In genomic region chr16:21708533-21709115, GRCh38 we compare ENCODE assay signal across 8 cellular contexts. TPM values are rescaled to one million over a fixed set of nuclear protein-coding genes. Genes with fewer than 3 reads are reported as not detected.
DNase-seq lines count a peak whose midpoint lies in the region; ATAC-seq, FAIRE-seq and TF ChIP-seq lines count a peak whose summit lies in the region.

No MANE protein-coding gene starts in this region.

- FAIRE-seq in RCC 7860 (lab: Jason Lieb, UNC), result peak; percentile 26

- H3K36me3 ChIP-seq in Karpas-422 (ENCODE audit: insufficient read depth, low read length) (no peaks in the 10 kb centered on the region), suprapubic skin (no peaks in the 10 kb centered on the region)

- H3K9me2 ChIP-seq in Karpas-422 (replicated peaks; ENCODE audit: insufficient read depth, low read length), result no peaks in the 10 kb centered on the region

- H3K9me3 ChIP-seq in Karpas-422 (ENCODE audit: low read length), result no peaks in the 10 kb centered on the region
- H3K9me3 ChIP-seq in suprapubic skin, result no peaks in the 10 kb centered on the region

- TF ChIP-seq POLR2A in suprapubic skin (IDR thresholded peaks at IDR 0.05), result no peak

- H3K27ac ChIP-seq in Karpas-422 (ENCODE audit: low read length), result no peak overlapping the region
- no peak overlapping the region for H3K27ac ChIP-seq in suprapubic skin

- no peak overlapping the region for H3K4me3 ChIP-seq in Karpas-422 (ENCODE audit: low read length)
- H3K4me3 ChIP-seq in fibroblast of pulmonary artery (replicated peaks; ENCODE audit: low read depth, low read length), result no peak overlapping the region
- no peak overlapping the region for H3K4me3 ChIP-seq in suprapubic skin

- no peak overlapping the region for H3K4me2 ChIP-seq in Karpas-422 (ENCODE audit: low read depth, low read length, poor library complexity, severe bottlenecking)

- DNase-seq in DMS 273 (lab: John Stamatoyannopoulos, UW; ENCODE audit: unreplicated experiment), result peak; percentile 87
- peak; percentile 94 for DNase-seq in Karpas-422
- peak; percentile 34 for DNase-seq in RCC 7860 (ENCODE audit: low spot score)
- peak; percentile 64 for DNase-seq in activated T-helper 1 cell treated with Interleukin-2 at 50 U/mL for 16 hours (ENCODE audit: low read depth)
- peak; percentile 78 for DNase-seq in fibroblast of pulmonary artery (ENCODE audit: low read depth)
- peak in 47 of 56 donors; percentile 1 to 89 (median 35) for DNase-seq in nucleus accumbens (lab: John Stamatoyannopoulos, UW)
- peak; percentile 76 to 86 for DNase-seq in suprapubic skin (ENCODE audit: low spot score in 2 of 2)

- no peak for ATAC-seq in HG02678 (IDR thresholded peaks at IDR 0.05; ENCODE audit: unreplicated experiment)

- H4K20me1 ChIP-seq in Karpas-422 (ENCODE audit: insufficient read depth, low read depth, low read length), result no peaks in the 10 kb centered on the region

- 3% methylated on average over 10 of the region's 10 CpGs for WGBS in suprapubic skin

- TF ChIP-seq CTCF in fibroblast of pulmonary artery (IDR thresholded peaks at IDR 0.05; ENCODE audit: low read length, missing control alignments), result peak; percentile 83
- peak; percentile 59 to 74 for TF ChIP-seq CTCF in suprapubic skin (IDR thresholded peaks at IDR 0.05)

- no peak overlapping the region for H2AFZ ChIP-seq in Karpas-422 (ENCODE audit: low read length)

- TF ChIP-seq EP300 in suprapubic skin (IDR thresholded peaks at IDR 0.05), result no peak

- H3K4me1 ChIP-seq in Karpas-422 (ENCODE audit: low read length) (peaks cover 5% of the 10 kb centered on the region; the same call in 1 of the 2 replicates), suprapubic skin (peaks cover 4% of the 10 kb centered on the region)

- H3K9ac ChIP-seq in Karpas-422 (ENCODE audit: low read length), result no peak overlapping the region

- no peaks in the 10 kb centered on the region for H3K79me2 ChIP-seq in Karpas-422 (ENCODE audit: low read length)

- H3K27me3 ChIP-seq in Karpas-422 (ENCODE audit: low read length) (no peaks in the 10 kb centered on the region), suprapubic skin (no peaks in the 10 kb centered on the region)

RNA-seq across cellular contexts. Expression of gene OTOA, which starts 44.9 kb away (rescaled TPM):
- total RNA-seq in Karpas-422 (2014; rRNA removed; shearing (Covaris generic); ENCODE audit: low replicate concordance), result 0.07 TPM in 1 of 2 replicates, not detected in the other
- under 1 TPM in 1 of 4 donors, not detected in 3; 0.40 TPM for total RNA-seq in suprapubic skin

RNA-seq across cellular contexts. Expression of gene IGSF6, which starts 56.2 kb away (rescaled TPM):
- total RNA-seq in Karpas-422 (2014; rRNA removed; shearing (Covaris generic); ENCODE audit: low replicate concordance), result 0.29 and 0.56 TPM in 2 replicates
- 1 to 10 TPM; 1.0 to 4.3 (median 1.3) TPM for total RNA-seq in suprapubic skin

Comparison
In these comparisons a context has a peak if more than half of its experiments do, and no peak if none do; other contexts are left out.
1. DNase-seq: peak in every context shown above with its lines; median percentile 94 in Karpas-422; 87 in DMS 273; 81 in suprapubic skin; 78 in fibroblast of pulmonary artery; 64 in activated T-helper 1 cell treated with Interleukin-2 at 50 U/mL for 16 hours; 35 in nucleus accumbens; 34 in RCC 7860.